ENCODE assay signal across 16 cellular contexts in genomic region chr17:3690094-3690715, GRCh38. TPM values are rescaled to one million over a fixed set of nuclear protein-coding genes. Genes with fewer than 3 reads are reported as not detected.
DNase-seq lines count a peak whose midpoint lies in the region; ATAC-seq and TF ChIP-seq lines count a peak whose summit lies in the region.
"Had no signal": no experiment of that assay in that cellular context is flagged by ENCODE, and none has a peak within 500 bp of the region (broad histone marks: within the 10 kb centered on the region; RNA-seq: fewer than 3 reads in every experiment).

No MANE protein-coding gene starts in this region.

- DNase-seq in Right ventricle myocardium inferior (ENCODE audit: missing footprints), result peak; percentile 20
- no peak for DNase-seq in right atrium auricular region (ENCODE audit: low spot score)
- no peak for DNase-seq in RWPE2 (ENCODE audit: low spot score)
- DNase-seq in lower lobe of right lung, result peak; percentile 40
- DNase-seq in upper lobe of right lung, result no peak
- no peak for DNase-seq in AG20443 (ENCODE audit: low spot score)
- no peak for DNase-seq in DMS79 (lab: John Stamatoyannopoulos, UW)
- no peak for DNase-seq in NCI-H2029 (lab: John Stamatoyannopoulos, UW)
- DNase-seq: 8988T, NCI-H1092, NCI-H2107, NCI-H2227 treated with DMSO at 0.1 percent for 48 hours, NCI-H524, SHP77 treated with DMSO at 0.1 percent for 48 hours had no signal

- ATAC-seq in Right ventricle myocardium inferior (no peak), RWPE2 (ENCODE audit: low read depth) (peak; percentile 31; the same call in 2 of the 3 replicates), lower lobe of right lung (peak in 1 of 2 donors; percentile 11), upper lobe of right lung (peak; percentile 8)

- TF ChIP-seq CTCF in right atrium auricular region (IDR thresholded peaks at IDR 0.05), result no peak
- TF ChIP-seq CTCF in RWPE2 (IDR thresholded peaks at IDR 0.05; ENCODE audit: poor library complexity, severe bottlenecking), result no peak
- TF ChIP-seq CTCF in lower lobe of right lung (IDR thresholded peaks at IDR 0.05), result no peak
- TF ChIP-seq CTCF in upper lobe of right lung (IDR thresholded peaks at IDR 0.05), result no peak

- intact Hi-C loops in Right ventricle myocardium inferior (cut with DNase I), result no loop called here
- intact Hi-C loops in lower lobe of right lung (cut with DNase I), result no loop called here
- intact Hi-C loops in upper lobe of right lung (cut with DNase I), result no loop called here

- H3K36me3 ChIP-seq in right atrium auricular region (no peaks in the 10 kb centered on the region), RWPE2 (ENCODE audit: low read depth) (no peaks in the 10 kb centered on the region), lower lobe of right lung (no peaks in the 10 kb centered on the region), upper lobe of right lung (no peaks in the 10 kb centered on the region)

- peaks cover 0 to 7% of the 10 kb centered on the region in 2 donors for H3K27me3 ChIP-seq in right atrium auricular region
- no peaks in the 10 kb centered on the region for H3K27me3 ChIP-seq in RWPE2 (ENCODE audit: insufficient read depth, poor library complexity, severe bottlenecking)
- peaks cover 49% of the 10 kb centered on the region for H3K27me3 ChIP-seq in lower lobe of right lung (ENCODE audit: low read depth)
- peaks cover 44% of the 10 kb centered on the region for H3K27me3 ChIP-seq in upper lobe of right lung

- H3K9me3 ChIP-seq in right atrium auricular region, result no peaks in the 10 kb centered on the region
- no peaks in the 10 kb centered on the region for H3K9me3 ChIP-seq in RWPE2 (ENCODE audit: severe bottlenecking)
- no peaks in the 10 kb centered on the region for H3K9me3 ChIP-seq in lower lobe of right lung
- no peaks in the 10 kb centered on the region for H3K9me3 ChIP-seq in upper lobe of right lung

- no peak overlapping the region for H3K27ac ChIP-seq in right atrium auricular region
- H3K27ac ChIP-seq in RWPE2 (ENCODE audit: poor library complexity, severe bottlenecking), result no peak overlapping the region
- H3K27ac ChIP-seq in lower lobe of right lung, result no peak overlapping the region
- H3K27ac ChIP-seq in upper lobe of right lung, result no peak overlapping the region
- H3K27ac ChIP-seq: C4-2B, KMS-11 had no signal

- H3K4me3 ChIP-seq in right atrium auricular region (no peak overlapping the region), RWPE2 (ENCODE audit: severe bottlenecking) (no peak overlapping the region), lower lobe of right lung (no peak overlapping the region), upper lobe of right lung (no peak overlapping the region)

- peaks cover 0 to 7% of the 10 kb centered on the region in 2 donors for H3K4me1 ChIP-seq in right atrium auricular region
- no peaks in the 10 kb centered on the region for H3K4me1 ChIP-seq in RWPE2 (ENCODE audit: insufficient read depth, poor library complexity, severe bottlenecking)
- peaks cover 1% of the 10 kb centered on the region for H3K4me1 ChIP-seq in lower lobe of right lung
- H3K4me1 ChIP-seq in upper lobe of right lung, result peaks cover 7% of the 10 kb centered on the region

RNA-seq across cellular contexts. Expression of gene P2RX5, which starts 5.8 kb away (rescaled TPM):
- total RNA-seq in Right ventricle myocardium inferior, result 19.4 TPM
- 1 to 10 TPM; 5.4 to 8.1 TPM for total RNA-seq in right atrium auricular region
- total RNA-seq in lower lobe of right lung, result 2.5 TPM
- 1.6 TPM for total RNA-seq in upper lobe of right lung

RNA-seq across cellular contexts. Expression of gene EMC6, which starts 21.6 kb away (rescaled TPM):
- total RNA-seq in Right ventricle myocardium inferior (65.5 TPM), right atrium auricular region (10 to 100 TPM; 19.1 to 22.2 TPM), lower lobe of right lung (32.9 TPM), upper lobe of right lung (28.6 TPM)

RNA-seq across cellular contexts. Expression of gene TAX1BP3, which starts 21.8 kb away (rescaled TPM):
- 157 TPM for total RNA-seq in Right ventricle myocardium inferior
- total RNA-seq in right atrium auricular region, result 100 to 1,000 TPM; 212 to 227 TPM
- 82.8 TPM for total RNA-seq in lower lobe of right lung
- total RNA-seq in upper lobe of right lung, result 108 TPM

RNA-seq across cellular contexts. Expression of gene HASPIN, which starts 33.5 kb away (rescaled TPM):
- 0.22 TPM for total RNA-seq in Right ventricle myocardium inferior
- not detected for total RNA-seq in right atrium auricular region
- total RNA-seq in lower lobe of right lung, result 0.68 TPM
- total RNA-seq in upper lobe of right lung, result 0.41 TPM

RNA-seq across cellular contexts. Expression of gene CTNS, which starts 53.6 kb away (rescaled TPM):
- total RNA-seq in Right ventricle myocardium inferior (6.6 TPM), right atrium auricular region (10 to 100 TPM; 17.6 to 19.1 TPM), lower lobe of right lung (21.1 TPM), upper lobe of right lung (23.3 TPM)

Comparison
In these comparisons a context has a peak if more than half of its experiments do, and no peak if none do; other contexts are left out.
1. DNase-seq: peak in Right ventricle myocardium inferior (single experiment) and lower lobe of right lung (single experiment); none in right atrium auricular region (single experiment), RWPE2 (single experiment), upper lobe of right lung (single experiment), AG20443 (single experiment), DMS79 (single experiment) and NCI-H2029 (single experiment).